ENCODE assay signal across 22 cellular contexts in the genomic region with DNA sequence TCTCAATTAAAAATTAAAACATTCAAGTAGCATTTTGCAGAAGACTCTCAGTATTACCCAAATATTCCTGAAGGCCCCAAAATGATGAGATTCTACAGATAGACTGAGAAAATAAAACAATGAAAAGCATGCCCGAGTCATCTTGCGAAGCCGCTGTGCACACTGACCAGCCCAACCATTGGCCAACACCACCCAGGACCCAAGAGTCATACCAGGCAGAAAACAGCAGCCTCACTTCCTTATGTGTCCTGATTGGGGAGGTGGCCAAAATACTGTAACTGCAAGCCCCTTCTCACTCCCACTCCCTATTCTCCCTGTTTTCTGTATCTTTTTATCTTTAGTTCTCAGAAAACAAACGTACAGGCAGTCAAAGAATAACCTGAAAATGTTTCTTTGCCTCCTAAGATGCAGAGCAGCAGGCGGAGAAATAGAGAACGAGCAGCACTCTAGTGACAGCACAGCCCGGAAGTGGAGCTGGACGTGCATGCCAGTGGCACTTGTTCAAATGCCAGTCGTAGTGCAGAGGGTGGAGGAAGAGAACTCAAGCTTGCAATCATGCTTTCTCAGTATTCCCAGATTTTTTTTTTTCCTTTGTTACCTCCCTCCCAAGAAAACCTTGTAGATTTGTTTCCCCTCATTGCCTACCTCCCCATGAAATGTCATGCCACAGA.
DNase-seq lines count a peak whose midpoint lies in the region; ATAC-seq and TF ChIP-seq lines count a peak whose summit lies in the region.
"Had no signal": no experiment of that assay in that cellular context is flagged by ENCODE, and none has a peak within 500 bp of the region (broad histone marks: within the 10 kb centered on the region; RNA-seq: fewer than 3 reads in every experiment).

No MANE protein-coding gene starts in this region.

- no peak overlapping the region for H3K23ac ChIP-seq in trophoblast cell (ENCODE audit: low read length)

- no peak overlapping the region for H2AK5ac ChIP-seq in trophoblast cell (ENCODE audit: low read length)

- no peak overlapping the region for H3K4me2 ChIP-seq in GM23338
- H3K4me2 ChIP-seq in trophoblast cell (ENCODE audit: low read length) = no peak overlapping the region

- peaks cover 2% of the 10 kb centered on the region for H3K27me3 Mint-ChIP-seq in GM23338 (ENCODE audit: insufficient read depth, low read depth, poor library complexity)
- no peaks in the 10 kb centered on the region for H3K27me3 Mint-ChIP-seq in CD4-positive, alpha-beta T cell
- H3K27me3 Mint-ChIP-seq in activated T-helper 17 cell treated with anti-CD3 and anti-CD28 coated beads, Interleukin-2, amount 50 U/mL, for 72 hours = no peaks in the 10 kb centered on the region
- peaks cover 0 to 2% of the 10 kb centered on the region in 2 donors for H3K27me3 Mint-ChIP-seq in CD8-positive, alpha-beta memory T cell
- H3K27me3 Mint-ChIP-seq: IgD-negative memory B cell had no signal

- peak overlapping the region; percentile 86 for H2BK12ac ChIP-seq in trophoblast cell (ENCODE audit: low read length)

- H3K9me3 Mint-ChIP-seq in GM23338 = peaks cover 1% of the 10 kb centered on the region; the same call in 2 of the 3 replicates
- peaks cover 3% of the 10 kb centered on the region for H3K9me3 Mint-ChIP-seq in CD4-positive, alpha-beta T cell
- H3K9me3 Mint-ChIP-seq in activated T-helper 17 cell treated with anti-CD3 and anti-CD28 coated beads, Interleukin-2, amount 50 U/mL, for 72 hours = peaks cover 4% of the 10 kb centered on the region
- peaks cover 0 to 21% (median 2%) of the 10 kb centered on the region in 5 donors for H3K9me3 Mint-ChIP-seq in CD8-positive, alpha-beta memory T cell

- POLR2A ChIA-PET in CD4-positive, alpha-beta T cell (lab: Charles Lee) = no interaction called here
- POLR2A ChIA-PET in CD8-positive, alpha-beta memory T cell (lab: Charles Lee) = no interaction called here

- peak overlapping the region; percentile 5; the same call in 1 of the 2 replicates for H3K27ac Mint-ChIP-seq in GM23338
- no peak overlapping the region for H3K27ac Mint-ChIP-seq in CD4-positive, alpha-beta T cell
- H3K27ac Mint-ChIP-seq in activated T-helper 17 cell treated with anti-CD3 and anti-CD28 coated beads, Interleukin-2, amount 50 U/mL, for 72 hours = no peak overlapping the region
- no peak overlapping the region for H3K27ac Mint-ChIP-seq in CD8-positive, alpha-beta memory T cell
- H3K27ac Mint-ChIP-seq: IgD-negative memory B cell had no signal

- no peak overlapping the region for H3K4me3 Mint-ChIP-seq in GM23338
- no peak overlapping the region for H3K4me3 Mint-ChIP-seq in CD4-positive, alpha-beta T cell
- H3K4me3 Mint-ChIP-seq in activated T-helper 17 cell treated with anti-CD3 and anti-CD28 coated beads, Interleukin-2, amount 50 U/mL, for 72 hours = no peak overlapping the region
- peak overlapping the region in 1 of 7 donors; percentile 23 for H3K4me3 Mint-ChIP-seq in CD8-positive, alpha-beta memory T cell
- H3K4me3 Mint-ChIP-seq: IgD-negative memory B cell had no signal

- H3K4me1 ChIP-seq in GM23338 (ENCODE audit: insufficient read depth) = no peaks in the 10 kb centered on the region
- H3K4me1 ChIP-seq in left ventricle myocardium inferior = no peaks in the 10 kb centered on the region
- peaks cover 0 to 7% of the 10 kb centered on the region in 2 experiments for H3K4me1 ChIP-seq in trophoblast cell (ENCODE audit: control insufficient read depth in 1 of 2, insufficient read depth in 2 of 2, low read length in 2 of 2)
- H3K4me1 ChIP-seq in CD8-positive, alpha-beta memory T cell (ENCODE audit: insufficient read depth, low read length) = no peaks in the 10 kb centered on the region

- CTCF ChIA-PET in CD4-positive, alpha-beta T cell (lab: Charles Lee) = no interaction called here
- CTCF ChIA-PET in CD8-positive, alpha-beta memory T cell (lab: Charles Lee) = no interaction called here

- no peaks in the 10 kb centered on the region for H3K36me3 ChIP-seq in GM23338 (ENCODE audit: insufficient read depth)
- H3K36me3 ChIP-seq in left ventricle myocardium inferior = no peaks in the 10 kb centered on the region
- H3K36me3 ChIP-seq in trophoblast cell (ENCODE audit: control insufficient read depth in 1 of 2, insufficient read depth in 2 of 2, low read length in 2 of 2) = no peaks in the 10 kb centered on the region
- H3K36me3 ChIP-seq in CD8-positive, alpha-beta memory T cell (ENCODE audit: insufficient read depth, low read length) = no peaks in the 10 kb centered on the region
- H3K36me3 ChIP-seq: MG63 had no signal

- H3K79me2 ChIP-seq in GM23338 (replicated peaks; ENCODE audit: insufficient read depth) = no peaks in the 10 kb centered on the region
- H3K79me2 ChIP-seq in trophoblast cell (ENCODE audit: control insufficient read depth, insufficient read depth, low read length, poor library complexity) = no peaks in the 10 kb centered on the region

- H4K20me1 ChIP-seq in GM23338 (replicated peaks; ENCODE audit: insufficient read depth) = no peaks in the 10 kb centered on the region

- no peak overlapping the region for H3K9ac ChIP-seq in trophoblast cell (ENCODE audit: low read length)

- peak; percentile 34 for DNase-seq in AG08395 (ENCODE audit: low spot score)
- DNase-seq in GM23338 (ENCODE audit: low spot score) = no peak
- no peak for DNase-seq in left ventricle myocardium inferior
- no peak for DNase-seq in trophoblast cell
- DNase-seq in CD4-positive, alpha-beta T cell = no peak
- no peak for DNase-seq in CD8-positive, alpha-beta memory T cell
- DNase-seq: Caco-2, HCEC 1CT, Karpas-422, MG63, NCI-H1048, NCI-H146, NCI-H2029 treated with DMSO at 0.1 percent for 48 hours, NCI-H2171 treated with DMSO at 0.1 percent for 48 hours, NCI-H446, OCI-M1, SIG-M5 had no signal

- TF ChIP-seq CTCF in GM23338 (conservative IDR thresholded peaks at IDR 0.05; ENCODE audit: low read depth in 2 of 2) (no peak), left ventricle myocardium inferior (IDR thresholded peaks at IDR 0.05; ENCODE audit: borderline replicate concordance) (no peak)
- TF ChIP-seq CTCF in CD4-positive, alpha-beta T cell (IDR thresholded peaks at IDR 0.05) = no peak

- H3K4me3 ChIP-seq in GM23338 = no peak overlapping the region
- peak overlapping the region; percentile 17 for H3K4me3 ChIP-seq in left ventricle myocardium inferior
- no peak overlapping the region for H3K4me3 ChIP-seq in trophoblast cell (ENCODE audit: low read depth, low read length)
- H3K4me3 ChIP-seq in CD8-positive, alpha-beta memory T cell (ENCODE audit: low read length) = no peak overlapping the region
- H3K4me3 ChIP-seq: GM12878, MG63 had no signal

- no peaks in the 10 kb centered on the region for H3F3A ChIP-seq in GM23338 (replicated peaks; ENCODE audit: low read depth)

- intact Hi-C loops in left ventricle myocardium inferior (cut with micrococcal nuclease) = no loop called here
- intact Hi-C loops in CD4-positive, alpha-beta T cell (cut with DNase I, micrococcal nuclease) = no loop called here

- no peak overlapping the region for H3K14ac ChIP-seq in trophoblast cell (ENCODE audit: low read length)

- no peak overlapping the region for H2AFZ ChIP-seq in GM23338
- H2AFZ ChIP-seq in trophoblast cell (ENCODE audit: insufficient read depth, low read length, poor library complexity) = no peak overlapping the region

- no peak overlapping the region for H3K18ac ChIP-seq in trophoblast cell (ENCODE audit: low read length)

- no CpG with 5 or more reads among the region's 9 CpGs for WGBS in trophoblast cell (ENCODE audit: extremely low coverage, insufficient coverage, insufficient read length)

- H4K8ac ChIP-seq in trophoblast cell (ENCODE audit: low read depth, low read length) = no peak overlapping the region

- H3K79me1 ChIP-seq in trophoblast cell (ENCODE audit: low read length) = peaks cover 2% of the 10 kb centered on the region

- H2BK120ac ChIP-seq in trophoblast cell (ENCODE audit: insufficient read depth, low read length, poor library complexity) = no peak overlapping the region

- H3K27ac ChIP-seq in GM23338 (ENCODE audit: low read depth) = no peak overlapping the region
- H3K27ac ChIP-seq in left ventricle myocardium inferior (replicated peaks) = no peak overlapping the region
- H3K27ac ChIP-seq in trophoblast cell (ENCODE audit: low read depth, low read length) = no peak overlapping the region
- no peak overlapping the region for H3K27ac ChIP-seq in CD4-positive, alpha-beta T cell (ENCODE audit: low read depth, low read length)
- H3K27ac ChIP-seq in CD8-positive, alpha-beta memory T cell (ENCODE audit: low read depth, low read length) = no peak overlapping the region
- H3K27ac ChIP-seq: C4-2B had no signal

- H4K12ac ChIP-seq in trophoblast cell (ENCODE audit: low read depth, low read length) = no peak overlapping the region

- no peak overlapping the region for H2BK5ac ChIP-seq in trophoblast cell (ENCODE audit: low read depth, low read length, poor library complexity)

- no peaks in the 10 kb centered on the region for H3K36me3 Mint-ChIP-seq in GM23338 (ENCODE audit: low read depth)
- H3K36me3 Mint-ChIP-seq in CD4-positive, alpha-beta T cell (ENCODE audit: low read depth) = no peaks in the 10 kb centered on the region
- H3K36me3 Mint-ChIP-seq in activated T-helper 17 cell treated with anti-CD3 and anti-CD28 coated beads, Interleukin-2, amount 50 U/mL, for 72 hours (ENCODE audit: low read depth) = no peaks in the 10 kb centered on the region
- H3K36me3 Mint-ChIP-seq in CD8-positive, alpha-beta memory T cell = peaks cover 0 to 1% (median 0%) of the 10 kb centered on the region in 3 donors
- H3K36me3 Mint-ChIP-seq: IgD-negative memory B cell had no signal

- H4K91ac ChIP-seq in trophoblast cell (ENCODE audit: low read depth, low read length) = no peak overlapping the region

- H3K4ac ChIP-seq in trophoblast cell (ENCODE audit: low read depth, low read length) = no peak overlapping the region

- H3K9me3 ChIP-seq in left ventricle myocardium inferior (replicated peaks) (no peaks in the 10 kb centered on the region), trophoblast cell (ENCODE audit: insufficient read depth, low read depth, low read length) (no peaks in the 10 kb centered on the region)
- H3K9me3 ChIP-seq in CD4-positive, alpha-beta T cell (ENCODE audit: control insufficient read depth, low read length) = no peaks in the 10 kb centered on the region
- H3K9me3 ChIP-seq in CD8-positive, alpha-beta memory T cell (ENCODE audit: low read length) = no peaks in the 10 kb centered on the region
- H3K9me3 ChIP-seq: Caco-2, MG63 had no signal

- ATAC-seq in GM23338 (no peak), HG03159 (IDR thresholded peaks at IDR 0.05; ENCODE audit: unreplicated experiment) (no peak)
- ATAC-seq in CD4-positive, alpha-beta T cell (ENCODE audit: poor library complexity) = no peak
- no peak for ATAC-seq in activated T-helper 17 cell treated with anti-CD3 and anti-CD28 coated beads, Interleukin-2, amount 50 U/mL, for 72 hours (replicated peaks)
- ATAC-seq: GM12878 had no signal

- no peaks in the 10 kb centered on the region for H3K9me2 ChIP-seq in GM23338 (ENCODE audit: insufficient read depth)

- H3K27me3 ChIP-seq in GM23338 (ENCODE audit: insufficient read depth) (no peaks in the 10 kb centered on the region), left ventricle myocardium inferior (ENCODE audit: low read depth) (no peaks in the 10 kb centered on the region), trophoblast cell (ENCODE audit: insufficient read depth, low read length) (no peaks in the 10 kb centered on the region)
- no peaks in the 10 kb centered on the region for H3K27me3 ChIP-seq in CD4-positive, alpha-beta T cell (ENCODE audit: control insufficient read depth, insufficient read depth, low read length)
- no peaks in the 10 kb centered on the region for H3K27me3 ChIP-seq in CD8-positive, alpha-beta memory T cell (ENCODE audit: insufficient read depth, low read length, poor library complexity, severe bottlenecking)
- H3K27me3 ChIP-seq: MG63 had no signal

- H3K4me1 Mint-ChIP-seq in GM23338 = no peaks in the 10 kb centered on the region; the same call in 2 of the 3 replicates
- no peaks in the 10 kb centered on the region for H3K4me1 Mint-ChIP-seq in CD4-positive, alpha-beta T cell (ENCODE audit: low read depth)
- H3K4me1 Mint-ChIP-seq in activated T-helper 17 cell treated with anti-CD3 and anti-CD28 coated beads, Interleukin-2, amount 50 U/mL, for 72 hours = no peaks in the 10 kb centered on the region
- no peaks in the 10 kb centered on the region for H3K4me1 Mint-ChIP-seq in CD8-positive, alpha-beta memory T cell
- H3K4me1 Mint-ChIP-seq: IgD-negative memory B cell had no signal
